Comparison of ENCODE assay signal across 14 cellular contexts in genomic region chr2:69151974-69152373, GRCh38.
"Had no signal": no experiment of that assay in that cellular context is flagged by ENCODE, and none has a peak within 500 bp of the region (broad histone marks: within the 10 kb centered on the region; RNA-seq: fewer than 3 reads in every experiment).

No MANE protein-coding gene starts in this region.

- H3K27ac ChIP-seq: foreskin keratinocyte, prostate gland, right lobe of liver, SK-N-MC had no signal

- H3K4me1 ChIP-seq: foreskin keratinocyte, prostate gland, right lobe of liver had no signal

- H3K27me3 ChIP-seq: cardiac muscle cell, foreskin keratinocyte, right lobe of liver had no signal

- ATAC-seq: activated CD4-positive, CD25-positive, alpha-beta regulatory T cell treated with anti-CD3 and anti-CD28 coated beads, Interleukin-2, amount 50 U/mL, for 24 hours; activated naive CD8-positive, alpha-beta T cell treated with anti-CD3 and anti-CD28 coated beads, Interleukin-2, amount 50 U/mL, for 24 hours; foreskin keratinocyte; natural killer cell; right lobe of liver; T-cell had no signal

- H3K36me3 ChIP-seq: cardiac muscle cell, prostate gland, right lobe of liver, spleen had no signal

- H3K4me3 ChIP-seq: cardiac muscle cell, prostate gland, right lobe of liver, SK-N-MC, spleen had no signal

- H3K9me3 ChIP-seq: prostate gland, right lobe of liver, spleen had no signal

- DNase-seq: activated naive CD4-positive, alpha-beta T cell treated with anti-CD3 and anti-CD28 coated beads for 36 hours; activated naive CD8-positive, alpha-beta T cell treated with anti-CD3 and anti-CD28 coated beads, Interleukin-2, amount 50 U/mL, for 24 hours; activated T-cell treated with anti-CD3 and anti-CD28 coated beads for 4 hours; foreskin keratinocyte; natural killer cell; nucleus accumbens; right lobe of liver; spleen; T-cell; T-helper 9 cell had no signal
